18 cellular contexts compared by ENCODE assay signal in genomic region chr16:75483222-75483621, GRCh38. TPM values are rescaled to one million over a fixed set of nuclear protein-coding genes. Genes with fewer than 3 reads are reported as not detected.
DNase-seq lines count a peak whose midpoint lies in the region; ATAC-seq and TF ChIP-seq lines count a peak whose summit lies in the region.
"Had no signal": no experiment of that assay in that cellular context is flagged by ENCODE, and none has a peak within 500 bp of the region (broad histone marks: within the 10 kb centered on the region; RNA-seq: fewer than 3 reads in every experiment).

No MANE protein-coding gene starts in this region.

- peaks cover 15% of the 10 kb centered on the region for H3K27me3 ChIP-seq in IMR-90 (ENCODE audit: control insufficient read depth, insufficient read depth, low read length)
- H3K27me3 ChIP-seq in brain microvascular endothelial cell (replicated peaks): no peaks in the 10 kb centered on the region
- H3K27me3 ChIP-seq in left lung: no peaks in the 10 kb centered on the region
- H3K27me3 ChIP-seq in uterus: no peaks in the 10 kb centered on the region
- H3K27me3 ChIP-seq: transverse colon had no signal

- H3K9me3 ChIP-seq in IMR-90 (ENCODE audit: control insufficient read depth, insufficient read depth, low read length) (no peaks in the 10 kb centered on the region), left lung (no peaks in the 10 kb centered on the region), uterus (no peaks in the 10 kb centered on the region)
- H3K9me3 ChIP-seq: transverse colon had no signal

- TF ChIP-seq POLR2A in IMR-90 (IDR thresholded peaks at IDR 0.05; ENCODE audit: low read depth, low read length) (no peak), uterus (IDR thresholded peaks at IDR 0.05) (no peak)

- TF ChIP-seq CTCF in IMR-90 (conservative IDR thresholded peaks at IDR 0.05; ENCODE audit: low read depth, low read length) (no peak), brain microvascular endothelial cell (IDR thresholded peaks at IDR 0.05; ENCODE audit: low read depth, low read length, missing control alignments) (no peak), left lung (IDR thresholded peaks at IDR 0.05) (no peak), uterus (IDR thresholded peaks at IDR 0.05) (no peak), GM10248 (IDR thresholded peaks at IDR 0.05; ENCODE audit: control extremely low read depth, extremely low read depth, low read depth, missing control alignments) (no peak)

- no peaks in the 10 kb centered on the region for H4K20me1 ChIP-seq in IMR-90 (ENCODE audit: insufficient read depth, low read length)

- no peak overlapping the region for H4K5ac ChIP-seq in IMR-90 (ENCODE audit: low read depth, low read length)

- no peaks in the 10 kb centered on the region for H3K9me1 ChIP-seq in IMR-90 (ENCODE audit: insufficient read depth, low read length)

- no peak overlapping the region for H3K56ac ChIP-seq in IMR-90 (ENCODE audit: extremely low read depth, insufficient read depth, low read length)

- no peaks in the 10 kb centered on the region for H3K79me1 ChIP-seq in IMR-90 (ENCODE audit: low read depth in 1 of 2, low read length in 2 of 2)

- ATAC-seq in IMR-90 (ENCODE audit: low read depth) (no peak), left lung (peak; percentile 94)
- ATAC-seq: activated CD4-positive, CD25-positive, alpha-beta regulatory T cell treated with anti-CD3 and anti-CD28 coated beads, Interleukin-2, amount 50 U/mL, for 24 hours had no signal

- TF ChIP-seq RAD21 in IMR-90 (IDR thresholded peaks at IDR 0.05; ENCODE audit: low read length): no peak

- H3K4ac ChIP-seq in IMR-90 (ENCODE audit: low read depth, low read length): no peak overlapping the region

- H2BK120ac ChIP-seq in IMR-90 (ENCODE audit: low read depth, low read length): no peak overlapping the region

- H2AK5ac ChIP-seq in IMR-90 (ENCODE audit: low read depth, low read length): no peak overlapping the region

- no peak overlapping the region for H2BK20ac ChIP-seq in IMR-90 (ENCODE audit: low read depth, low read length)

- no peak overlapping the region for H3K9ac ChIP-seq in IMR-90 (ENCODE audit: low read depth, low read length)
- H3K9ac ChIP-seq: KMS-11 had no signal

- dilution Hi-C loops in IMR-90 (cut with HindIII; ENCODE audit: low sequenced_read_pairs, unreplicated experiment): no loop called here

- CTCF ChIA-PET in IMR-90 (lab: Yijun Ruan, JAX) (interaction anchor here (1.2 kb wide), 1 partner anchor 108 kb away, joined by 3 read pairs; no protein-coding TSS in a partner anchor), GM10248 (lab: Yijun Ruan, JAX) (interaction anchor here (2.2 to 15.5 kb wide), 2 partner anchors 11 to 12 kb away, joined by 5 to 258 read pairs; partner anchors contain the start of gene TMEM170A)

- no peak overlapping the region for H2AFZ ChIP-seq in IMR-90 (replicated peaks; ENCODE audit: low read length, poor library complexity)

- no TSS peak for BruUV-seq in IMR-90 (replicated peaks; lab: Mats Ljungman, UMichigan)

- POLR2A ChIA-PET in IMR-90 (lab: Charles Lee; ENCODE audit: unreplicated experiment) (no interaction called here), GM10248 (lab: Yijun Ruan, JAX) (no interaction called here)

- H3K36me3 ChIP-seq in IMR-90 (ENCODE audit: control insufficient read depth, insufficient read depth, low read length) (no peaks in the 10 kb centered on the region), brain microvascular endothelial cell (replicated peaks) (no peaks in the 10 kb centered on the region), left lung (no peaks in the 10 kb centered on the region), uterus (no peaks in the 10 kb centered on the region)
- H3K36me3 ChIP-seq: transverse colon had no signal

- in situ Hi-C loops in IMR-90 (cut with MboI; ENCODE audit: low sequenced_read_pairs) (no loop called here), brain microvascular endothelial cell (cut with HindIII; ENCODE audit: low pct_ligation_motif_present, low sequenced_read_pairs) (no loop called here)

- H2BK15ac ChIP-seq in IMR-90 (ENCODE audit: low read depth, low read length): no peak overlapping the region

- H3K4me1 ChIP-seq in IMR-90 (ENCODE audit: control insufficient read depth, insufficient read depth, low read length) (no peaks in the 10 kb centered on the region), left lung (no peaks in the 10 kb centered on the region), uterus (no peaks in the 10 kb centered on the region)

- intact Hi-C loops in IMR-90 (cut with micrococcal nuclease): no loop called here
- intact Hi-C loops in left lung (cut with DNase I): no loop called here
- intact Hi-C loops in uterus (cut with DNase I; ENCODE audit: low total_unique reads): no loop called here

- H3K4me3 ChIP-seq in IMR-90 (ENCODE audit: insufficient read depth, low read depth, low read length): no peak overlapping the region
- no peak overlapping the region for H3K4me3 ChIP-seq in brain microvascular endothelial cell (ENCODE audit: low read depth, low read length)
- no peak overlapping the region for H3K4me3 ChIP-seq in left lung
- H3K4me3 ChIP-seq in uterus: no peak overlapping the region
- H3K4me3 ChIP-seq: coronary artery, transverse colon had no signal

- H3K27ac ChIP-seq in IMR-90 (ENCODE audit: insufficient read depth, low read length) (no peak overlapping the region), brain microvascular endothelial cell (no peak overlapping the region), left lung (no peak overlapping the region), uterus (no peak overlapping the region)
- H3K27ac ChIP-seq: coronary artery, KMS-11, transverse colon had no signal

- no peak overlapping the region for H3K14ac ChIP-seq in IMR-90 (replicated peaks; ENCODE audit: low read depth, low read length)

- WGBS in IMR-90 (ENCODE audit: extremely low coverage in 2 of 2, insufficient read length in 1 of 2), 2 experiments: 92% methylated on average over 2 of the region's 2 CpGs; no CpG with 5 or more reads in 1 of the 2 experiments

- peak; percentile 76 for DNase-seq in 8988T
- DNase-seq in IMR-90: peak; percentile 43
- DNase-seq in brain microvascular endothelial cell: peak; percentile 29
- peak in 1 of 2 donors; percentile 28 for DNase-seq in left lung
- DNase-seq in amniotic stem cell (lab: John Stamatoyannopoulos, UW): no peak
- DNase-seq in uterus: no peak
- no peak for DNase-seq in GM10248 (ENCODE audit: extremely low spot score)
- DNase-seq in NCI-H82 treated with DMSO at 0.1 percent for 48 hours (lab: John Stamatoyannopoulos, UW; ENCODE audit: unreplicated experiment): no peak
- DNase-seq: activated CD8-positive, alpha-beta memory T cell treated with anti-CD3 and anti-CD28 coated beads, Interleukin-2, amount 50 U/mL, for 48 hours; activated naive CD8-positive, alpha-beta T cell treated with anti-CD3 and anti-CD28 coated beads, Interleukin-2, amount 10 ng/mL, durations not matched to agents 7 days and 5 days; DMS 273 treated with DMSO at 0.1 percent for 48 hours; NCI-H1930; transverse colon had no signal

- H2AK9ac ChIP-seq in IMR-90 (replicated peaks; ENCODE audit: low read depth, low read length, poor library complexity): no peak overlapping the region

- H3K18ac ChIP-seq in IMR-90 (ENCODE audit: low read depth, low read length): no peak overlapping the region

- no peak overlapping the region for H2BK5ac ChIP-seq in IMR-90 (ENCODE audit: low read depth, low read length, poor library complexity, severe bottlenecking)

- no peak overlapping the region for H3K23ac ChIP-seq in IMR-90 (ENCODE audit: low read depth, low read length)

- no peak overlapping the region for H4K91ac ChIP-seq in IMR-90 (ENCODE audit: insufficient read depth, low read depth, low read length)

- H4K8ac ChIP-seq in IMR-90 (ENCODE audit: low read depth in 2 of 2, low read length in 2 of 2): no peak overlapping the region

- no peak overlapping the region for H3K4me2 ChIP-seq in IMR-90 (ENCODE audit: low read depth, low read length)
- H3K4me2 ChIP-seq: KMS-11 had no signal

TF ChIP-seq in IMR-90, 13 proteins besides CTCF, POLR2A, EP300 and RAD21:
- TF ChIP-seq, protein P1, sequence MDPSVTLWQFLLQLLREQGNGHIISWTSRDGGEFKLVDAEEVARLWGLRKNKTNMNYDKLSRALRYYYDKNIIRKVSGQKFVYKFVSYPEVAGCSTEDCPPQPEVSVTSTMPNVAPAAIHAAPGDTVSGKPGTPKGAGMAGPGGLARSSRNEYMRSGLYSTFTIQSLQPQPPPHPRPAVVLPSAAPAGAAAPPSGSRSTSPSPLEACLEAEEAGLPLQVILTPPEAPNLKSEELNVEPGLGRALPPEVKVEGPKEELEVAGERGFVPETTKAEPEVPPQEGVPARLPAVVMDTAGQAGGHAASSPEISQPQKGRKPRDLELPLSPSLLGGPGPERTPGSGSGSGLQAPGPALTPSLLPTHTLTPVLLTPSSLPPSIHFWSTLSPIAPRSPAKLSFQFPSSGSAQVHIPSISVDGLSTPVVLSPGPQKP (IDR thresholded peaks at IDR 0.05; ENCODE audit: borderline replicate concordance, low read depth, low read length): no peak
- no peak for TF ChIP-seq SMC3 (IDR thresholded peaks at IDR 0.05; ENCODE audit: low read depth, low read length)

RNA-seq across cellular contexts. Expression of gene CHST6, which starts 12.0 kb away (rescaled TPM):
- total RNA-seq in IMR-90 (2012; rRNA removed): under 0.01 TPM in 2 replicates
- 0.12 and 0.19 TPM in 2 replicates for polyA plus RNA-seq in IMR-90 (2012; rRNA removed)
- polyA plus RNA-seq in IMR-90 (2012; cell fraction: cytosol; rRNA removed): 0.09 and 0.18 TPM in 2 replicates
- polyA plus RNA-seq in IMR-90 (2012; cell fraction: nucleus; rRNA removed; ENCODE audit: low replicate concordance): 0.11 and 0.34 TPM in 2 replicates
- 1 to 10 TPM; 3.3 to 3.9 TPM for total RNA-seq in left lung
- 1 to 10 TPM in 1 of 4 donors, under 1 TPM in 1, not detected in 2; 0.52 to 4.4 TPM for total RNA-seq in uterus
- total RNA-seq: mononuclear cell had no signal

RNA-seq across cellular contexts. Expression of gene TMEM170A, which starts 18.7 kb away (rescaled TPM):
- total RNA-seq in IMR-90 (2012; rRNA removed) (10.9 and 16.7 TPM in 2 replicates), left lung (10 to 100 TPM; 20.2 to 30.9 TPM), uterus (10 to 100 TPM in 3 of 4 donors, 1 to 10 TPM in 1; 10.0 to 69.5 (median 21.4) TPM)
- 6.1 and 7.3 TPM in 2 replicates for polyA plus RNA-seq in IMR-90 (2012; rRNA removed)
- polyA plus RNA-seq in IMR-90 (2012; cell fraction: cytosol; rRNA removed): 3.5 and 4.3 TPM in 2 replicates
- polyA plus RNA-seq in IMR-90 (2012; cell fraction: nucleus; rRNA removed; ENCODE audit: low replicate concordance): 5.3 and 10.1 TPM in 2 replicates

RNA-seq across cellular contexts. Expression of gene CFDP1, which starts 49.9 kb away (rescaled TPM):
- total RNA-seq in IMR-90 (2012; rRNA removed): 15.6 and 32.5 TPM in 2 replicates
- polyA plus RNA-seq in IMR-90 (2012; rRNA removed): 36.2 and 38.7 TPM in 2 replicates
- polyA plus RNA-seq in IMR-90 (2012; cell fraction: cytosol; rRNA removed): 5.4 and 8.9 TPM in 2 replicates
- 1.8 and 16.7 TPM in 2 replicates for polyA plus RNA-seq in IMR-90 (2012; cell fraction: nucleus; rRNA removed; ENCODE audit: low replicate concordance)
- 10 to 100 TPM; 43.4 to 44.5 TPM for total RNA-seq in left lung
- 10 to 100 TPM; 22.3 to 90.8 (median 73.4) TPM for total RNA-seq in uterus

RNA-seq across cellular contexts. Expression of gene CHST5, which starts 52.7 kb away (rescaled TPM):
- total RNA-seq in IMR-90 (2012; rRNA removed) (not detected in 2 replicates), left lung (1 to 10 TPM in 1 of 2 donors, under 1 TPM in 1; 0.09 to 1.4 TPM), uterus (1 to 10 TPM in 2 of 4 donors, not detected in 2; 1.0 to 2.0 TPM)
- polyA plus RNA-seq in IMR-90 (2012; rRNA removed): not detected in 2 replicates
- polyA plus RNA-seq in IMR-90 (2012; cell fraction: cytosol; rRNA removed): not detected in 2 replicates
- 0.15 and 0.33 TPM in 2 replicates for polyA plus RNA-seq in IMR-90 (2012; cell fraction: nucleus; rRNA removed; ENCODE audit: low replicate concordance)
- total RNA-seq: activated naive CD8-positive, alpha-beta T cell treated with anti-CD3 and anti-CD28 coated beads, Interleukin-2, amount 10 ng/mL, durations not matched to agents 7 days and 5 days; pulmonary artery endothelial cell had no signal

Comparison
In these comparisons a context has a peak if more than half of its experiments do, and no peak if none do; other contexts are left out.
1. DNase-seq: peak in 8988T (single experiment), IMR-90 (single experiment) and brain microvascular endothelial cell (single experiment); none in amniotic stem cell (single experiment), uterus (0 of 2), GM10248 (single experiment) and NCI-H82 treated with DMSO at 0.1 percent for 48 hours (single experiment).